ENCODE assay signal across 8 cellular contexts in genomic region chr6:26197736-26198625, GRCh38.
A peak's percentile ranks its signal among the peaks of the same experiment; 100 is the strongest.
DNase-seq lines count a peak whose midpoint lies in the region; ATAC-seq, FAIRE-seq and TF ChIP-seq lines count a peak whose summit lies in the region.

No MANE protein-coding gene starts in this region.

- in situ Hi-C loops in K562 (cut with MboI) = loop anchor here (5.0 to 25.0 kb wide), 3 partner anchors 76 to 934 kb away; a partner anchor contains a TSS

- no peak overlapping the region for H2AFZ ChIP-seq in PC-3 (ENCODE audit: low read length)
- no peak overlapping the region for H2AFZ ChIP-seq in K562 (ENCODE audit: low read depth, low read length)

- TF ChIP-seq RAD21 in K562 (CRISPR knock-in tag; conservative IDR thresholded peaks at IDR 0.05 in 1 of 2, IDR thresholded peaks at IDR 0.05 in 1 of 2) (no peak), liver (IDR thresholded peaks at IDR 0.05) (no peak)

- TF ChIP-seq POLR2A in K562 (conservative IDR thresholded peaks at IDR 0.05) = no peak; the same call in 1 of the 2 replicates
- TF ChIP-seq POLR2A in suprapubic skin (IDR thresholded peaks at IDR 0.05) = no peak

- peak overlapping the region; percentile 98 for H3K4me2 ChIP-seq in PC-3 (ENCODE audit: low read length)
- H3K4me2 ChIP-seq in K562 (ENCODE audit: insufficient read depth, low read length) = peak overlapping the region; percentile 97

- BruUV-seq in PC-3 (replicated peaks; lab: Mats Ljungman, UMichigan) (no TSS peak), K562 (replicated peaks; lab: Mats Ljungman, UMichigan) (no TSS peak)

- H3K9ac ChIP-seq in PC-3 (ENCODE audit: low read length) = peak overlapping the region; percentile 91
- H3K9ac ChIP-seq in K562 (ENCODE audit: insufficient read depth in 1 of 2, low read depth in 2 of 2, low read length in 2 of 2) = peak overlapping the region; percentile 88 to 98
- H3K9ac ChIP-seq in liver (ENCODE audit: low read depth in 1 of 2, low read length in 2 of 2) = peak overlapping the region; percentile 53 to 94

- FAIRE-seq in GM19239 (lab: Jason Lieb, UNC) = peak; percentile 75
- no peak for FAIRE-seq in K562 (lab: Jason Lieb, UNC)

- H3K9me1 ChIP-seq in K562 (ENCODE audit: control insufficient read depth, insufficient read depth, low read length) = no peaks in the 10 kb centered on the region

- no peak for TF ChIP-seq EP300 in K562 (IDR thresholded peaks at IDR 0.05; ENCODE audit: low read length)
- TF ChIP-seq EP300 in suprapubic skin (IDR thresholded peaks at IDR 0.05) = no peak

- peaks cover 23% of the 10 kb centered on the region for H3F3A ChIP-seq in PC-3 (ENCODE audit: low read length, unreplicated experiment)

- under 1% methylated on average over 23 of the region's 23 CpGs for WGBS in K562 (ENCODE audit: insufficient coverage, low coverage, missing lambda C conversion rate)
- WGBS in liver = 2% methylated on average over 23 of the region's 23 CpGs
- WGBS in suprapubic skin = 2% methylated on average over 23 of the region's 23 CpGs

- H4K20me1 ChIP-seq in PC-3 (ENCODE audit: low read length) (peaks cover 31% of the 10 kb centered on the region), K562 (replicated peaks; ENCODE audit: control insufficient read depth, insufficient read depth, low read length) (peaks cover 40% of the 10 kb centered on the region)

- H3K9me2 ChIP-seq in PC-3 (replicated peaks; ENCODE audit: low read length) = no peaks in the 10 kb centered on the region

- H3K4me1 ChIP-seq in PC-3 (ENCODE audit: insufficient read depth, low read length) (peaks cover 21% of the 10 kb centered on the region), K562 (replicated peaks in 1 of 2; ENCODE audit: control insufficient read depth in 2 of 2, insufficient read depth in 2 of 2, low read length in 2 of 2) (peaks cover 10 to 18% of the 10 kb centered on the region in 2 experiments), liver (ENCODE audit: control insufficient read depth in 4 of 4, insufficient read depth in 4 of 4, low read length in 3 of 4) (peaks cover 3 to 42% (median 11%) of the 10 kb centered on the region in 4 donors), suprapubic skin (peaks cover 47% of the 10 kb centered on the region)

- H3K27ac ChIP-seq in AG04450 (ENCODE audit: low read depth, low read length) (peak overlapping the region; percentile 93), PC-3 (ENCODE audit: low read length) (peak overlapping the region; percentile 70), K562 (ENCODE audit: extremely low read depth, low read depth, low read length) (peak overlapping the region; percentile 99), liver (ENCODE audit: low read depth in 1 of 2, low read length in 2 of 2) (peak overlapping the region; percentile 90 to 94), suprapubic skin (peak overlapping the region; percentile 96)

- DNase-seq in AG04450 (ENCODE audit: low read depth, low spot score) (no peak), GM19239 (ENCODE audit: insufficient read length, low spot score) (no peak), PC-3 (peak; percentile 47), K562 (ENCODE audit: extremely low read depth in 1 of 4, low spot score in 3 of 4) (peak in 1 of 4 experiments; percentile 68), suprapubic skin (ENCODE audit: low spot score in 2 of 2) (peak in 1 of 2 donors; percentile 67), dedifferentiated amniotic fluid mesenchymal stem cell (ENCODE audit: extremely low spot score) (no peak)

- ATAC-seq in PC-3 = no peak
- peak; percentile 0 for ATAC-seq in K562
- no peak for ATAC-seq in GM19395 (IDR thresholded peaks at IDR 0.05; ENCODE audit: unreplicated experiment)

- intact Hi-C loops in PC-3 (cut with micrococcal nuclease) (loop anchor here (1.0 to 5.0 kb wide), 7 partner anchors 40 to 1614 kb away; a partner anchor contains a TSS), K562 (cut with micrococcal nuclease) (loop anchor here (2.0 kb wide), 1 partner anchor 949 kb away; a partner anchor contains a TSS)

- CTCF ChIA-PET in AG04450 (lab: Charles Lee) (interaction anchor here (0.6 to 2.5 kb wide), 7 partner anchors 9 to 209 kb away, joined by 3 to 14 read pairs (median 4); a partner anchor contains a TSS), PC-3 (lab: Charles Lee) (interaction anchor here (0.7 to 0.9 kb wide), 4 partner anchors 22 to 172 kb away, joined by 3 to 4 read pairs (median 4); no protein-coding TSS in a partner anchor), K562 (lab: Yijun Ruan, JAX; ENCODE audit: low intra/inter-chr PET ratio) (interaction anchor here (0.7 kb wide), 1 partner anchor 148 kb away, joined by 4 read pairs; no protein-coding TSS in a partner anchor)

- H3K27me3 ChIP-seq in AG04450 (ENCODE audit: control insufficient read depth, insufficient read depth, low read length) (no peaks in the 10 kb centered on the region), PC-3 (ENCODE audit: low read length) (no peaks in the 10 kb centered on the region), K562 (ENCODE audit: control insufficient read depth in 2 of 2, insufficient read depth in 2 of 2, low read length in 2 of 2) (no peaks in the 10 kb centered on the region), liver (ENCODE audit: control insufficient read depth in 4 of 4, insufficient read depth in 4 of 4, low read length in 3 of 4) (no peaks in the 10 kb centered on the region), suprapubic skin (peaks cover 45% of the 10 kb centered on the region)

- POLR2A ChIA-PET in AG04450 (lab: Yijun Ruan, JAX) (interaction anchor here (0.6 to 8.0 kb wide), 27 partner anchors 7 to 949 kb away, joined by 3 to 183 read pairs (median 6); a partner anchor contains a TSS), PC-3 (lab: Charles Lee; ENCODE audit: unreplicated experiment) (interaction anchor here (0.6 to 4.3 kb wide), 16 partner anchors 18 to 1617 kb away, joined by 3 to 140 read pairs (median 5); a partner anchor contains a TSS), K562 (lab: Yijun Ruan, JAX) (interaction anchor here (0.5 to 18.6 kb wide), 64 partner anchors 7 to 1695 kb away, joined by 3 to 1095 read pairs (median 8); a partner anchor contains a TSS)

- H3K4me3 ChIP-seq in AG04450 (ENCODE audit: low read depth, low read length) (peak overlapping the region; percentile 88), PC-3 (ENCODE audit: low read length) (peak overlapping the region; percentile 93), K562 (peak overlapping the region; percentile 86), liver (ENCODE audit: low read depth in 1 of 3, low read length in 3 of 3) (peak overlapping the region; percentile 70 to 91 (median 76)), suprapubic skin (peak overlapping the region; percentile 72)

- TF ChIP-seq CTCF in AG04450 (IDR thresholded peaks at IDR 0.05; ENCODE audit: low read depth, low read length) (0 out of 2 replicates have a peak, but pooled peaks have one; percentile 8), PC-3 (conservative IDR thresholded peaks at IDR 0.05; ENCODE audit: low read depth, low read length) (0 out of 2 replicates have a peak, but pooled peaks have one; percentile 9), K562 (IDR thresholded peaks at IDR 0.05 in 2 of 3, conservative IDR thresholded peaks at IDR 0.05 in 1 of 3; ENCODE audit: insufficient read depth in 2 of 3, low read depth in 1 of 3, low read length in 3 of 3) (peak in 1 of 3 experiments; percentile 11; a peak in 1 of 6 replicates), liver (IDR thresholded peaks at IDR 0.05; ENCODE audit: low read depth, low read length, missing input control) (no peak), suprapubic skin (IDR thresholded peaks at IDR 0.05) (no peak)

- H3K79me2 ChIP-seq in PC-3 (ENCODE audit: low read length) (peaks cover 49% of the 10 kb centered on the region), K562 (ENCODE audit: control insufficient read depth, insufficient read depth, low read length) (peaks cover 97% of the 10 kb centered on the region)

- peaks cover 3% of the 10 kb centered on the region; the same call in 1 of the 2 replicates for H3K9me3 ChIP-seq in AG04450 (ENCODE audit: control insufficient read depth, insufficient read depth, low read length)
- H3K9me3 ChIP-seq in PC-3 (ENCODE audit: low read length) = no peaks in the 10 kb centered on the region
- no peaks in the 10 kb centered on the region for H3K9me3 ChIP-seq in K562 (replicated peaks; ENCODE audit: control insufficient read depth, insufficient read depth, low read depth, low read length)
- H3K9me3 ChIP-seq in liver (ENCODE audit: control insufficient read depth in 4 of 4, low read length in 3 of 4) = no peaks in the 10 kb centered on the region
- no peaks in the 10 kb centered on the region for H3K9me3 ChIP-seq in suprapubic skin

- no peaks in the 10 kb centered on the region; the same call in 1 of the 2 replicates for H3K36me3 ChIP-seq in PC-3 (ENCODE audit: low read depth, low read length)
- peaks cover 58% of the 10 kb centered on the region for H3K36me3 ChIP-seq in K562 (ENCODE audit: control insufficient read depth, insufficient read depth, low read length)
- H3K36me3 ChIP-seq in liver (ENCODE audit: control insufficient read depth in 4 of 4, insufficient read depth in 3 of 4, low read depth in 1 of 4, low read length in 3 of 4) = no peaks in the 10 kb centered on the region
- H3K36me3 ChIP-seq in suprapubic skin = no peaks in the 10 kb centered on the region

TF ChIP-seq in K562, 482 proteins besides CTCF, POLR2A, EP300 and RAD21 (continues in another document):
- 0 out of 2 replicates have a peak, but pooled peaks have one; percentile 12 for TF ChIP-seq DEAF1 (CRISPR knock-in tag; IDR thresholded peaks at IDR 0.05)

TF ChIP-seq in liver, 16 proteins besides CTCF, POLR2A, EP300 and RAD21:
- TF ChIP-seq EGR1 (IDR thresholded peaks at IDR 0.05; ENCODE audit: low read depth in 2 of 2) = no peak
- TF ChIP-seq HNF4A (conservative IDR thresholded peaks at IDR 0.05) = no peak
- no peak for TF ChIP-seq ATF3 (IDR thresholded peaks at IDR 0.05)
- no peak for TF ChIP-seq JUND (IDR thresholded peaks at IDR 0.05)
- no peak for TF ChIP-seq HNF4G (IDR thresholded peaks at IDR 0.05)
- peak; percentile 3 for TF ChIP-seq TAF1 (conservative IDR thresholded peaks at IDR 0.05)

Comparison
In these comparisons a context has a peak if more than half of its experiments do, and no peak if none do; other contexts are left out.
1. CTCF ChIP-seq: peak in AG04450 (single experiment) and PC-3 (single experiment); none in liver (single experiment) and suprapubic skin (0 of 2).
2. Peak in every context shown above with its lines, with median percentiles within 50 percentile points of each other: H3K27ac ChIP-seq, H3K4me3 ChIP-seq and H3K9ac ChIP-seq.